ENCODE assay signal across 8 cellular contexts in the genomic region with DNA sequence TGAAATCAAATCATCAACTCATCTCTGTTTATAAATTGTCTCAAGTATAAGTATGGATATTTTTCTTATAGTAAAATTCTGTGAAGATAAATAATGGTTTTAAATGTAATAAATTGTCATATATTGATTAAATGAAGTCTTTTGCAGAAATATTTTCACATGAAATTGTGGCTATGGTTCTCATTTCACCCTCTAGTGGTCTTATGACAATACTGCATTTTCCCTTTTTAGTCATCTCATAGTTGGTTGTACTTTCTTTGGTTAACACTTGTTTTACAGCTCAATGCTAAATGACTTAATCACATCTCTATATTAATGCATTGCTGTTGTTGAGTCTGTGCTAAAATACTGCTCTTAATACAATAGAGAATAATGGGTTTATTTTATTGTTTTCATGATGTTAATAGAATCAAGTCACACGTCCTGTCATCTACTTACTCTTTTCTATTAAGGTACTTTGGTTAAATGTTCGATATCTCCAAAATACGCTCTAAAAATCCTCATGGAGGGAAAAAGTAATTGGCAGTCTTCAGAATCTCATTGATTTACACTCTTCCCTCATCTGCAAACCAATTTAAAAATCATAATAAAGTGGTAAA. TPM values are rescaled to one million over a fixed set of nuclear protein-coding genes. Genes with fewer than 3 reads are reported as not detected.
DNase-seq lines count a peak whose midpoint lies in the region; ATAC-seq and TF ChIP-seq lines count a peak whose summit lies in the region.

No MANE protein-coding gene starts in this region.

- 89 to 92% methylated on average over 3 of the region's 3 CpGs for WGBS in lung, 2 donors

- no peak overlapping the region for H3K27ac Mint-ChIP-seq in brain
- H3K27ac Mint-ChIP-seq in activated naive CD4-positive, alpha-beta T cell treated with anti-CD3 and anti-CD28 coated beads, Interleukin-2, amount 50 U/mL, for 72 hours: no peak overlapping the region

- no peak overlapping the region for H3K4me3 Mint-ChIP-seq in brain

- no peak overlapping the region for H3K27ac ChIP-seq in lung (ENCODE audit: low read depth in 1 of 2, low read length in 1 of 2)

- H3K9me3 ChIP-seq in lung (ENCODE audit: control insufficient read depth in 2 of 2, insufficient read depth in 1 of 2, low read length in 1 of 2): no peaks in the 10 kb centered on the region

- no peaks in the 10 kb centered on the region for H3K36me3 Mint-ChIP-seq in brain
- H3K36me3 Mint-ChIP-seq in activated naive CD4-positive, alpha-beta T cell treated with anti-CD3 and anti-CD28 coated beads, Interleukin-2, amount 50 U/mL, for 72 hours: no peaks in the 10 kb centered on the region

- H3K4me1 ChIP-seq in lung (ENCODE audit: control insufficient read depth in 2 of 2, insufficient read depth in 2 of 2, low read length in 2 of 2): no peaks in the 10 kb centered on the region

- H3K4me3 ChIP-seq in lung: no peak overlapping the region

- H3K9me3 Mint-ChIP-seq in brain: peaks cover 0 to 11% (median 6%) of the 10 kb centered on the region in 5 experiments
- no peaks in the 10 kb centered on the region for H3K9me3 Mint-ChIP-seq in activated naive CD4-positive, alpha-beta T cell treated with anti-CD3 and anti-CD28 coated beads, Interleukin-2, amount 50 U/mL, for 72 hours

- TF ChIP-seq CTCF in brain (conservative IDR thresholded peaks at IDR 0.05) (peak; percentile 74 to 88), lung (IDR thresholded peaks at IDR 0.05; ENCODE audit: control extremely low read depth, extremely low read depth) (peak; percentile 4)

- in situ Hi-C loops in Caki2 (cut with HindIII; ENCODE audit: low pct_unique_long_range_greater_than_20kb, low sequenced_read_pairs): no loop called here

- no peaks in the 10 kb centered on the region for H3K36me3 ChIP-seq in lung (ENCODE audit: control insufficient read depth in 2 of 2, insufficient read depth in 2 of 2, low read length in 2 of 2)

- no peaks in the 10 kb centered on the region for H3K27me3 ChIP-seq in lung (ENCODE audit: control insufficient read depth, insufficient read depth)

- DNase-seq in Caki2 (ENCODE audit: low read depth): peak; percentile 16
- peak; percentile 21 for DNase-seq in M059J (ENCODE audit: low read depth)
- DNase-seq in lung (ENCODE audit: low spot score): no peak
- DNase-seq in activated naive CD4-positive, alpha-beta T cell treated with anti-CD3 and anti-CD28 coated beads, Interleukin-2, amount 50 U/mL, for 72 hours (ENCODE audit: low spot score in 2 of 2): no peak
- no peak for DNase-seq in NCI-H1048 (lab: John Stamatoyannopoulos, UW)

- peaks cover 3% of the 10 kb centered on the region for H3K27me3 Mint-ChIP-seq in brain

- ATAC-seq in GM19043 (IDR thresholded peaks at IDR 0.05; ENCODE audit: low read depth, unreplicated experiment): peak; percentile 61
- ATAC-seq in lung (ENCODE audit: insufficient read depth, low FRiP score): no peak
- ATAC-seq in HG03457 (IDR thresholded peaks at IDR 0.05; ENCODE audit: unreplicated experiment): no peak
- no peak for ATAC-seq in activated naive CD4-positive, alpha-beta T cell treated with anti-CD3 and anti-CD28 coated beads, Interleukin-2, amount 50 U/mL, for 72 hours

- H3K4me1 Mint-ChIP-seq in brain: peaks cover 12% of the 10 kb centered on the region

RNA-seq across cellular contexts. Expression of a gene that starts 38.0 kb away (rescaled TPM):
- total RNA-seq in Caki2 (2014; rRNA removed; shearing (Covaris generic); ENCODE audit: low replicate concordance): 2.5 and 5.8 TPM in 2 replicates
- 3.1 and 8.3 TPM in 2 replicates for total RNA-seq in M059J (2014; rRNA removed; shearing (Covaris generic))
- polyA plus RNA-seq in brain (ENCODE audit: insufficient read depth, low read depth, low replicate concordance) (4.6 TPM), lung (1 to 10 TPM; 1.1 to 1.5 TPM)
- total RNA-seq in lung: 10 to 100 TPM; 11.5 to 33.4 TPM
- total RNA-seq in activated naive CD4-positive, alpha-beta T cell treated with anti-CD3 and anti-CD28 coated beads, Interleukin-2, amount 50 U/mL, for 72 hours: not detected

Comparison
In these comparisons a context has a peak if more than half of its experiments do, and no peak if none do; other contexts are left out.
1. DNase-seq: peak in Caki2 (single experiment) and M059J (single experiment); none in lung (single experiment), activated naive CD4-positive, alpha-beta T cell treated with anti-CD3 and anti-CD28 coated beads, Interleukin-2, amount 50 U/mL, for 72 hours (0 of 2) and NCI-H1048 (single experiment).